In genomic region chr4:65472531-65472930, GRCh38 we compare ENCODE assay signal across 25 cellular contexts.
"Had no signal": no experiment of that assay in that cellular context is flagged by ENCODE, and none has a peak within 500 bp of the region (broad histone marks: within the 10 kb centered on the region; RNA-seq: fewer than 3 reads in every experiment).

No MANE protein-coding gene starts in this region.

- H3K4me1 ChIP-seq: colonic mucosa, esophagus muscularis mucosa, esophagus squamous epithelium, gastrocnemius medialis, gastroesophageal sphincter, heart left ventricle, heart right ventricle had no signal

- H3K27ac ChIP-seq: colonic mucosa, coronary artery, dorsolateral prefrontal cortex, epithelial cell of prostate, esophagus muscularis mucosa, esophagus squamous epithelium, foreskin keratinocyte, gastrocnemius medialis, gastroesophageal sphincter, heart left ventricle, heart right ventricle, hepatocyte had no signal

- H3K79me2 ChIP-seq: hepatocyte had no signal

- H3K4me2 ChIP-seq: hepatocyte had no signal

- H3K9me3 ChIP-seq: colonic mucosa, esophagus muscularis mucosa, esophagus squamous epithelium, gastrocnemius medialis, gastroesophageal sphincter, heart left ventricle, heart right ventricle had no signal

- DNase-seq: colonic mucosa; cortex of kidney; dermis blood vessel endothelial cell; dorsolateral prefrontal cortex; effector CD4-positive, alpha-beta T cell; effector CD8-positive, alpha-beta T cell; effector memory CD4-positive, alpha-beta T cell; effector memory CD8-positive, alpha-beta T cell; endodermal cell; erythroblast; esophagus squamous epithelium; foreskin fibroblast; foreskin keratinocyte; foreskin melanocyte; gastrocnemius medialis; glutamatergic neuron; head of caudate nucleus; heart left ventricle; heart right ventricle had no signal

- H3K27me3 ChIP-seq: colonic mucosa, dorsolateral prefrontal cortex, esophagus muscularis mucosa, esophagus squamous epithelium, foreskin keratinocyte, gastrocnemius medialis, gastroesophageal sphincter, heart left ventricle, heart right ventricle, hepatocyte had no signal

- H3K36me3 ChIP-seq: colonic mucosa, esophagus muscularis mucosa, esophagus squamous epithelium, gastrocnemius medialis, gastroesophageal sphincter, heart left ventricle, heart right ventricle had no signal

- ATAC-seq: effector memory CD8-positive, alpha-beta T cell; esophagus mucosa; foreskin keratinocyte; gastrocnemius medialis; gastroesophageal sphincter; heart left ventricle; heart right ventricle had no signal

- H2AFZ ChIP-seq: hepatocyte had no signal

- H3K4me3 ChIP-seq: colonic mucosa, coronary artery, dorsolateral prefrontal cortex, esophagus muscularis mucosa, esophagus squamous epithelium, gastrocnemius medialis, gastroesophageal sphincter, heart left ventricle, heart right ventricle, hepatocyte had no signal
